Comparison of ENCODE assay signal across 1 cellular context in genomic region chr2:64649013-64649484, GRCh38.
TF ChIP-seq lines count a peak whose summit lies in the region.

No MANE protein-coding gene starts in this region.

TF ChIP-seq in K562, 482 proteins besides CTCF, POLR2A, EP300 and RAD21 (continued from another document and continues in another):
- TF ChIP-seq RREB1 (CRISPR knock-in tag; IDR thresholded peaks at IDR 0.05) (no peak), TOE1 (IDR thresholded peaks at IDR 0.05; ENCODE audit: borderline replicate concordance) (no peak), TOE1 (CRISPR knock-in tag; IDR thresholded peaks at IDR 0.05; ENCODE audit: borderline replicate concordance, low read depth) (no peak), PHF20 (IDR thresholded peaks at IDR 0.05; ENCODE audit: partially characterized antibody) (no peak), ZNF384 (IDR thresholded peaks at IDR 0.05; ENCODE audit: low read depth, low read length) (no peak), TCFL5 (CRISPR knock-in tag; conservative IDR thresholded peaks at IDR 0.05) (no peak), TEAD4 (IDR thresholded peaks at IDR 0.05; ENCODE audit: low read length) (peak; percentile 87), TEAD4 (CRISPR knock-in tag; IDR thresholded peaks at IDR 0.05; ENCODE audit: borderline replicate concordance) (no peak), ZNF780A (CRISPR knock-in tag; IDR thresholded peaks at IDR 0.05) (no peak), ELK3 (CRISPR knock-in tag; IDR thresholded peaks at IDR 0.05) (no peak), ZNF699 (CRISPR knock-in tag; IDR thresholded peaks at IDR 0.05; ENCODE audit: insufficient replicate concordance) (no peak), EWSR1 (IDR thresholded peaks at IDR 0.05; ENCODE audit: borderline replicate concordance, low read depth, partially characterized antibody) (no peak), CHD1 (IDR thresholded peaks at IDR 0.05; ENCODE audit: low read length) (no peak), ZNF253 (CRISPR knock-in tag; conservative IDR thresholded peaks at IDR 0.05) (no peak), TAF7 (tag; IDR thresholded peaks at IDR 0.05) (no peak), DDX20 (tag; IDR thresholded peaks at IDR 0.05; ENCODE audit: low read depth) (no peak), ZNF274 (IDR thresholded peaks at IDR 0.05; ENCODE audit: borderline replicate concordance, low read depth, low read length) (no peak), POLR3A (IDR thresholded peaks at IDR 0.05; ENCODE audit: borderline replicate concordance, extremely low read depth, insufficient read depth, insufficient read length) (no peak), ZNF707 (CRISPR knock-in tag; conservative IDR thresholded peaks at IDR 0.05) (no peak), POLR3G (IDR thresholded peaks at IDR 0.05; ENCODE audit: extremely low read depth, insufficient read length, insufficient replicate concordance) (no peak), BCL6 (CRISPR knock-in tag; IDR thresholded peaks at IDR 0.05) (no peak), PKNOX1 (IDR thresholded peaks at IDR 0.05) (no peak), HNRNPL (IDR thresholded peaks at IDR 0.05; ENCODE audit: low read depth, low read length) (no peak), FOXP4 (CRISPR knock-in tag; IDR thresholded peaks at IDR 0.05; ENCODE audit: borderline replicate concordance) (no peak), SMARCE1 (IDR thresholded peaks at IDR 0.05) (peak; percentile 71), ZBTB33 (CRISPR knock-in tag; IDR thresholded peaks at IDR 0.05) (no peak), NFATC3 (IDR thresholded peaks at IDR 0.05) (no peak), SMARCC2 (IDR thresholded peaks at IDR 0.05; ENCODE audit: low read depth) (no peak), NRF1 (conservative IDR thresholded peaks at IDR 0.05 in 1 of 2, IDR thresholded peaks at IDR 0.05 in 1 of 2) (peak; percentile 36 to 46; a peak in 3 of 4 replicates), COPS2 (conservative IDR thresholded peaks at IDR 0.05) (no peak), KDM5B (IDR thresholded peaks at IDR 0.05; ENCODE audit: insufficient replicate concordance, low read depth, low read length) (no peak), VEZF1 (CRISPR knock-in tag; IDR thresholded peaks at IDR 0.05) (peak; percentile 50; the same call in 1 of the 2 replicates), ZNF717 (CRISPR knock-in tag; IDR thresholded peaks at IDR 0.05) (no peak), FOXA1 (IDR thresholded peaks at IDR 0.05; ENCODE audit: borderline replicate concordance) (no peak), NR2F6 (CRISPR knock-in tag; IDR thresholded peaks at IDR 0.05) (no peak), MAFF (IDR thresholded peaks at IDR 0.05; ENCODE audit: low read length) (no peak), USF1 (CRISPR knock-in tag; IDR thresholded peaks at IDR 0.05) (no peak), ZNF561 (CRISPR knock-in tag; conservative IDR thresholded peaks at IDR 0.05) (no peak), SIRT6 (IDR thresholded peaks at IDR 0.05; ENCODE audit: low read depth, low read length) (no peak), SPI1 (IDR thresholded peaks at IDR 0.05; ENCODE audit: borderline replicate concordance, low read depth, low read length) (no peak), DLX4 (CRISPR knock-in tag; IDR thresholded peaks at IDR 0.05) (no peak), PHB (CRISPR knock-in tag; IDR thresholded peaks at IDR 0.05) (no peak), MTF1 (CRISPR knock-in tag; IDR thresholded peaks at IDR 0.05; ENCODE audit: borderline replicate concordance) (no peak), GTF2F1 (IDR thresholded peaks at IDR 0.05; ENCODE audit: low read depth, low read length) (no peak), NR2C1 (IDR thresholded peaks at IDR 0.05) (peak; percentile 19; the same call in 1 of the 2 replicates), NR2C1 (tag; IDR thresholded peaks at IDR 0.05) (no peak; the same call in 1 of the 2 replicates), BDP1 (IDR thresholded peaks at IDR 0.05; ENCODE audit: insufficient read depth, insufficient read length) (no peak), PBX2 (CRISPR knock-in tag; IDR thresholded peaks at IDR 0.05; ENCODE audit: low read depth) (no peak), PBX2 (tag; conservative IDR thresholded peaks at IDR 0.05; ENCODE audit: low read depth) (no peak), RBM15 (IDR thresholded peaks at IDR 0.05; ENCODE audit: insufficient read depth, low read length) (no peak), NCOR1 (IDR thresholded peaks at IDR 0.05) (peak; percentile 86)
